Comparison of ENCODE assay signal across 8 cellular contexts in genomic region chr16:23597003-23597756, GRCh38. TPM values are rescaled to one million over a fixed set of nuclear protein-coding genes. Genes with fewer than 3 reads are reported as not detected.
DNase-seq lines count a peak whose midpoint lies in the region; ATAC-seq and TF ChIP-seq lines count a peak whose summit lies in the region.

No MANE protein-coding gene starts in this region.

- peaks cover 26% of the 10 kb centered on the region for H3K4me1 Mint-ChIP-seq in activated naive CD8-positive, alpha-beta T cell treated with anti-CD3 and anti-CD28 coated beads, Interleukin-2, amount 50 U/mL, for 24 hours

- H3K27me3 Mint-ChIP-seq in activated naive CD8-positive, alpha-beta T cell treated with anti-CD3 and anti-CD28 coated beads, Interleukin-2, amount 50 U/mL, for 24 hours, result no peaks in the 10 kb centered on the region

- peak; percentile 2 for DNase-seq in stimulated activated CD4-positive, alpha-beta T cell treated with anti-CD3 and anti-CD28 coated beads, Interleukin-12 subunit alpha, Interleukin-12 subunit beta, amount 100 ng/mL, for 4 hours
- DNase-seq in stimulated activated CD4-positive, alpha-beta T cell treated with anti-CD3 and anti-CD28 coated beads, Interleukin-2, amount 100 ng/mL, for 48 hours, result no peak
- peak; percentile 74 for DNase-seq in NCI-H69 (lab: John Stamatoyannopoulos, UW)
- DNase-seq in activated naive CD8-positive, alpha-beta T cell treated with anti-CD3 and anti-CD28 coated beads, Interleukin-2, amount 50 U/mL, for 24 hours, result peak; percentile 26
- DNase-seq in lower lobe of right lung, result no peak
- DNase-seq in cerebellar nuclear complex (lab: John Stamatoyannopoulos, UW), result no peak
- no peak for DNase-seq in T1000 (lab: John Stamatoyannopoulos, UW)

- no peaks in the 10 kb centered on the region for H3K27me3 ChIP-seq in lower lobe of right lung (ENCODE audit: low read depth)

- peak overlapping the region; percentile 3 for H3K4me3 Mint-ChIP-seq in activated naive CD8-positive, alpha-beta T cell treated with anti-CD3 and anti-CD28 coated beads, Interleukin-2, amount 50 U/mL, for 24 hours

- no peaks in the 10 kb centered on the region for H3K9me3 Mint-ChIP-seq in activated naive CD8-positive, alpha-beta T cell treated with anti-CD3 and anti-CD28 coated beads, Interleukin-2, amount 50 U/mL, for 24 hours

- H3K27ac ChIP-seq in lower lobe of right lung, result no peak overlapping the region

- ATAC-seq in activated naive CD8-positive, alpha-beta T cell treated with anti-CD3 and anti-CD28 coated beads, Interleukin-2, amount 50 U/mL, for 24 hours, result peak; percentile 41
- ATAC-seq in lower lobe of right lung (no peak), HG03460 (IDR thresholded peaks at IDR 0.05; ENCODE audit: unreplicated experiment) (no peak)

- H3K4me3 ChIP-seq in lower lobe of right lung, result peak overlapping the region; percentile 97

- intact Hi-C loops in lower lobe of right lung (cut with DNase I), result no loop called here

- H3K4me1 ChIP-seq in lower lobe of right lung, result peaks cover 16% of the 10 kb centered on the region

- peaks cover 19% of the 10 kb centered on the region for H3K36me3 Mint-ChIP-seq in activated naive CD8-positive, alpha-beta T cell treated with anti-CD3 and anti-CD28 coated beads, Interleukin-2, amount 50 U/mL, for 24 hours (ENCODE audit: low read depth)

- H3K27ac Mint-ChIP-seq in activated naive CD8-positive, alpha-beta T cell treated with anti-CD3 and anti-CD28 coated beads, Interleukin-2, amount 50 U/mL, for 24 hours, result peak overlapping the region; percentile 43

- H3K9me3 ChIP-seq in lower lobe of right lung, result no peaks in the 10 kb centered on the region

- H3K36me3 ChIP-seq in lower lobe of right lung, result peaks cover 33% of the 10 kb centered on the region

- TF ChIP-seq CTCF in lower lobe of right lung (IDR thresholded peaks at IDR 0.05), result no peak

RNA-seq across cellular contexts. Expression of gene NDUFAB1, which starts 1.1 kb away (rescaled TPM):
- total RNA-seq in lower lobe of right lung, result 56.5 TPM

RNA-seq across cellular contexts. Expression of gene UBFD1, which starts 39.7 kb away (rescaled TPM):
- 39.1 TPM for total RNA-seq in lower lobe of right lung

RNA-seq across cellular contexts. Expression of gene EARS2, which starts 40.0 kb away (rescaled TPM):
- total RNA-seq in lower lobe of right lung, result 19.5 TPM

RNA-seq across cellular contexts. Expression of gene PALB2, which starts 43.9 kb away (rescaled TPM):
- total RNA-seq in lower lobe of right lung, result 12.7 TPM

RNA-seq across cellular contexts. Expression of gene DCTN5, which starts 44.1 kb away (rescaled TPM):
- 42.7 TPM for total RNA-seq in lower lobe of right lung

Comparison
In these comparisons a context has a peak if more than half of its experiments do, and no peak if none do; other contexts are left out.
1. DNase-seq: peak in stimulated activated CD4-positive, alpha-beta T cell treated with anti-CD3 and anti-CD28 coated beads, Interleukin-12 subunit alpha, Interleukin-12 subunit beta, amount 100 ng/mL, for 4 hours (single experiment), NCI-H69 (single experiment) and activated naive CD8-positive, alpha-beta T cell treated with anti-CD3 and anti-CD28 coated beads, Interleukin-2, amount 50 U/mL, for 24 hours (single experiment); none in stimulated activated CD4-positive, alpha-beta T cell treated with anti-CD3 and anti-CD28 coated beads, Interleukin-2, amount 100 ng/mL, for 48 hours (0 of 2), lower lobe of right lung (single experiment), cerebellar nuclear complex (0 of 2) and T1000 (single experiment).